Comparison of ENCODE assay signal across 2 cellular contexts in the genomic region with DNA sequence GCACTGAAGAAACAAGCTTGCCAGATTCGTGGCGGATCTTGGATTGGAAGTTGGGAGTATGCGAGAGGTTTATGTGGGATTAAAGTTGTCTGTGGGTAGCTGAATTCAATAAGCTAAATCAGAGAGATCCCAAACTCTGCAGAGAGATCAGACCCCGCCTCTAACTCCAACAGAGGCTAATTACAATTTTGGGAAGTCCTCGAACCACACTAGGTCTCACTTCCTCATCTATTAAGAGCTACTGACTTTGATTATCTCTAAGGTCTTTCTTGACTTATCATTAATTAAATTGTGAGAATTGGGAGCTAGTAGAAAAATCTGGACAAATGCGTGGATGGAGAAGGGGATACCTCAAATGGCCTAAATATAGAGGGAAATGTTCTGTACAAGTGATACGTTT.
TF ChIP-seq lines count a peak whose summit lies in the region.

No MANE protein-coding gene starts in this region.

TF ChIP-seq in IMR-90, 13 proteins besides CTCF, POLR2A, EP300 and RAD21:
- TF ChIP-seq SMC3 (IDR thresholded peaks at IDR 0.05; ENCODE audit: low read depth, low read length) (no peak), FOS (IDR thresholded peaks at IDR 0.05; ENCODE audit: low read depth, low read length) (no peak), RCOR1 (IDR thresholded peaks at IDR 0.05; ENCODE audit: insufficient replicate concordance, low read length) (no peak), CHD1 (IDR thresholded peaks at IDR 0.05; ENCODE audit: low read depth, low read length) (no peak), MAZ (IDR thresholded peaks at IDR 0.05; ENCODE audit: borderline replicate concordance, low read depth, low read length) (no peak), NFE2L2 (IDR thresholded peaks at IDR 0.05; ENCODE audit: low read depth, low read length) (no peak), BHLHE40 (IDR thresholded peaks at IDR 0.05; ENCODE audit: low read depth, low read length) (no peak), ELK1 (IDR thresholded peaks at IDR 0.05; ENCODE audit: borderline replicate concordance, low read depth, low read length) (no peak), CEBPB (IDR thresholded peaks at IDR 0.05; ENCODE audit: low read depth, low read length) (no peak), RFX5 (IDR thresholded peaks at IDR 0.05; ENCODE audit: low read depth, low read length) (no peak), MXI1 (IDR thresholded peaks at IDR 0.05; ENCODE audit: borderline replicate concordance, low read depth, low read length) (no peak), MAFK (IDR thresholded peaks at IDR 0.05; ENCODE audit: low read depth, low read length) (no peak)
- TF ChIP-seq, protein P1, sequence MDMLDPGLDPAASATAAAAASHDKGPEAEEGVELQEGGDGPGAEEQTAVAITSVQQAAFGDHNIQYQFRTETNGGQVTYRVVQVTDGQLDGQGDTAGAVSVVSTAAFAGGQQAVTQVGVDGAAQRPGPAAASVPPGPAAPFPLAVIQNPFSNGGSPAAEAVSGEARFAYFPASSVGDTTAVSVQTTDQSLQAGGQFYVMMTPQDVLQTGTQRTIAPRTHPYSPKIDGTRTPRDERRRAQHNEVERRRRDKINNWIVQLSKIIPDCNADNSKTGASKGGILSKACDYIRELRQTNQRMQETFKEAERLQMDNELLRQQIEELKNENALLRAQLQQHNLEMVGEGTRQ (IDR thresholded peaks at IDR 0.05; ENCODE audit: low read depth, low read length) = no peak
TF ChIP-seq in IMR-90: peak in this region for 0.

TF ChIP-seq in GM12878, 131 proteins besides CTCF, POLR2A, EP300 and RAD21:
- no peak for TF ChIP-seq IRF3 (IDR thresholded peaks at IDR 0.05)
- TF ChIP-seq IKZF2 (IDR thresholded peaks at IDR 0.05) = no peak
- TF ChIP-seq RB1 (IDR thresholded peaks at IDR 0.05; ENCODE audit: borderline replicate concordance) = no peak
- no peak for TF ChIP-seq FOS (IDR thresholded peaks at IDR 0.05; ENCODE audit: borderline replicate concordance, extremely low read depth, insufficient read length)
- no peak for TF ChIP-seq ASH2L (IDR thresholded peaks at IDR 0.05; ENCODE audit: borderline replicate concordance, low read depth)
- 0 out of 2 replicates have a peak, but pooled peaks have one; percentile 15 for TF ChIP-seq IRF4 (IDR thresholded peaks at IDR 0.05; ENCODE audit: low read depth, low read length)
- TF ChIP-seq MTA2 (IDR thresholded peaks at IDR 0.05; ENCODE audit: low read depth) = peak; percentile 52; the same call in 1 of the 2 replicates
- peak; percentile 53; the same call in 1 of the 2 replicates for TF ChIP-seq BCL11A (IDR thresholded peaks at IDR 0.05; ENCODE audit: low read depth, low read length)
- TF ChIP-seq, protein P2, sequence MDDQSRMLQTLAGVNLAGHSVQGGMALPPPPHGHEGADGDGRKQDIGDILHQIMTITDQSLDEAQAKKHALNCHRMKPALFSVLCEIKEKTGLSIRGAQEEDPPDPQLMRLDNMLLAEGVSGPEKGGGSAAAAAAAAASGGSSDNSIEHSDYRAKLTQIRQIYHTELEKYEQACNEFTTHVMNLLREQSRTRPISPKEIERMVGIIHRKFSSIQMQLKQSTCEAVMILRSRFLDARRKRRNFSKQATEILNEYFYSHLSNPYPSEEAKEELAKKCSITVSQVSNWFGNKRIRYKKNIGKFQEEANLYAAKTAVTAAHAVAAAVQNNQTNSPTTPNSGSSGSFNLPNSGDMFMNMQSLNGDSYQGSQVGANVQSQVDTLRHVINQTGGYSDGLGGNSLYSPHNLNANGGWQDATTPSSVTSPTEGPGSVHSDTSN (IDR thresholded peaks at IDR 0.05; ENCODE audit: insufficient replicate concordance, low read depth, low read length) = no peak
- TF ChIP-seq SPI1 (IDR thresholded peaks at IDR 0.05; ENCODE audit: borderline replicate concordance, insufficient read depth, low read depth, low read length) = peak; percentile 94
- TF ChIP-seq, protein P3, sequence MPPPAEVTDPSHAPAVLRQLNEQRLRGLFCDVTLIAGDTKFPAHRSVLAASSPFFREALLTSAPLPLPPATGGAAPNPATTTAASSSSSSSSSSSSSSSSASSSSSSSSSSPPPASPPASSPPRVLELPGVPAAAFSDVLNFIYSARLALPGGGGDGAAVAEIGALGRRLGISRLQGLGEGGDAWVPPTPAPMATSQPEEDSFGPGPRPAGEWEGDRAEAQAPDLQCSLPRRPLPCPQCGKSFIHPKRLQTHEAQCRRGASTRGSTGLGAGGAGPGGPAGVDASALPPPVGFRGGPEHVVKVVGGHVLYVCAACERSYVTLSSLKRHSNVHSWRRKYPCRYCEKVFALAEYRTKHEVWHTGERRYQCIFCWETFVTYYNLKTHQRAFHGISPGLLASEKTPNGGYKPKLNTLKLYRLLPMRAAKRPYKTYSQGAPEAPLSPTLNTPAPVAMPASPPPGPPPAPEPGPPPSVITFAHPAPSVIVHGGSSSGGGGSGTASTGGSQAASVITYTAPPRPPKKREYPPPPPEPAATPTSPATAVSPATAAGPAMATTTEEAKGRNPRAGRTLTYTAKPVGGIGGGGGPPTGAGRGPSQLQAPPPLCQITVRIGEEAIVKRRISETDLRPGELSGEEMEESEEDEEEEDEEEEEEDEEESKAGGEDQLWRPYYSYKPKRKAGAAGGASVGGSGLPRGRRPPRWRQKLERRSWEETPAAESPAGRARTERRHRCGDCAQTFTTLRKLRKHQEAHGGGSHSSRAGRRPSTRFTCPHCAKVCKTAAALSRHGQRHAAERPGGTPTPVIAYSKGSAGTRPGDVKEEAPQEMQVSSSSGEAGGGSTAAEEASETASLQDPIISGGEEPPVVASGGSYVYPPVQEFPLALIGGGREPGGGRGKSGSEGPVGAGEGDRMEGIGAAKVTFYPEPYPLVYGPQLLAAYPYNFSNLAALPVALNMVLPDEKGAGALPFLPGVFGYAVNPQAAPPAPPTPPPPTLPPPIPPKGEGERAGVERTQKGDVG (CRISPR knock-in tag; IDR thresholded peaks at IDR 0.05) = no peak
- TF ChIP-seq MEF2A (IDR thresholded peaks at IDR 0.05; ENCODE audit: insufficient read depth, low read depth, low read length) = no peak
- peak; percentile 27; the same call in 1 of the 2 replicates for TF ChIP-seq RUNX3 (IDR thresholded peaks at IDR 0.05; ENCODE audit: low read length)
- no peak for TF ChIP-seq SRF (IDR thresholded peaks at IDR 0.05; ENCODE audit: low read depth in 2 of 2, low read length in 2 of 2)
- TF ChIP-seq BACH1 (IDR thresholded peaks at IDR 0.05; ENCODE audit: borderline replicate concordance) = no peak
- TF ChIP-seq SREBF2 (IDR thresholded peaks at IDR 0.05; ENCODE audit: low read length) = no peak
